Comparison of ENCODE assay signal across 8 cellular contexts in genomic region chr20:24993337-24994185, GRCh38. TPM values are rescaled to one million over a fixed set of nuclear protein-coding genes. Genes with fewer than 3 reads are reported as not detected.
A peak's percentile ranks its signal among the peaks of the same experiment; 100 is the strongest.
DNase-seq lines count a peak whose midpoint lies in the region; ATAC-seq, FAIRE-seq and TF ChIP-seq lines count a peak whose summit lies in the region.

No MANE protein-coding gene starts in this region.

- ATAC-seq in body of pancreas = peak; percentile 37
- ATAC-seq in stimulated activated effector memory CD8-positive, alpha-beta T cell treated with anti-CD3 and anti-CD28 coated beads, Interleukin-12 subunit alpha, Interleukin-12 subunit beta, amount 100 ng/mL, for 72 hours = no peak
- ATAC-seq in HG03025 (IDR thresholded peaks at IDR 0.05; ENCODE audit: low FRiP score, unreplicated experiment) = no peak

- no peak overlapping the region for H3K4me3 ChIP-seq in body of pancreas

- H3K27ac Mint-ChIP-seq in stimulated activated effector memory CD8-positive, alpha-beta T cell treated with anti-CD3 and anti-CD28 coated beads, Interleukin-12 subunit alpha, Interleukin-12 subunit beta, amount 100 ng/mL, for 72 hours = peak overlapping the region; percentile 96

- H3K4me3 Mint-ChIP-seq in stimulated activated effector memory CD8-positive, alpha-beta T cell treated with anti-CD3 and anti-CD28 coated beads, Interleukin-12 subunit alpha, Interleukin-12 subunit beta, amount 100 ng/mL, for 72 hours = peak overlapping the region; percentile 97

- no peaks in the 10 kb centered on the region for H3K36me3 ChIP-seq in body of pancreas (replicated peaks in 1 of 2; ENCODE audit: insufficient read depth in 1 of 2, low read depth in 2 of 2)

- H3K27ac ChIP-seq in body of pancreas = peak overlapping the region; percentile 83 to 96 (median 92)

- WGBS in body of pancreas, 2 donors = 12 to 16% methylated on average over 9 of the region's 9 CpGs

- DNase-seq in A172 (ENCODE audit: low spot score) (peak; percentile 42), GM03348 (ENCODE audit: low spot score) (peak; percentile 59), NCI-H345 (lab: John Stamatoyannopoulos, UW) (peak; percentile 72), body of pancreas (no peak), mucosa of gallbladder (ENCODE audit: low spot score) (no peak)
- DNase-seq in stimulated activated effector memory CD8-positive, alpha-beta T cell treated with anti-CD3 and anti-CD28 coated beads, Interleukin-12 subunit alpha, Interleukin-12 subunit beta, amount 100 ng/mL, for 72 hours (ENCODE audit: low spot score in 2 of 2) = no peak

- no peaks in the 10 kb centered on the region for H3K9me3 ChIP-seq in body of pancreas

- no peaks in the 10 kb centered on the region for H3K9me3 Mint-ChIP-seq in stimulated activated effector memory CD8-positive, alpha-beta T cell treated with anti-CD3 and anti-CD28 coated beads, Interleukin-12 subunit alpha, Interleukin-12 subunit beta, amount 100 ng/mL, for 72 hours

- peak; percentile 35 to 77 (median 65) for TF ChIP-seq CTCF in body of pancreas (IDR thresholded peaks at IDR 0.05)

- H3K4me1 ChIP-seq in body of pancreas = peaks cover 41% of the 10 kb centered on the region

- intact Hi-C loops in body of pancreas (cut with DNase I) = loop anchor here (10.0 kb wide), 1 partner anchor 201 kb away; the partner anchor contains the start of gene ENTPD6

- H3K4me1 Mint-ChIP-seq in stimulated activated effector memory CD8-positive, alpha-beta T cell treated with anti-CD3 and anti-CD28 coated beads, Interleukin-12 subunit alpha, Interleukin-12 subunit beta, amount 100 ng/mL, for 72 hours = peaks cover 46% of the 10 kb centered on the region

- no peaks in the 10 kb centered on the region for H3K27me3 ChIP-seq in body of pancreas

- TF ChIP-seq POLR2A in body of pancreas (IDR thresholded peaks at IDR 0.05) = no peak

- peak; percentile 17 for FAIRE-seq in islet of Langerhans (lab: Jason Lieb, UNC)

- peaks cover 9% of the 10 kb centered on the region for H3K36me3 Mint-ChIP-seq in stimulated activated effector memory CD8-positive, alpha-beta T cell treated with anti-CD3 and anti-CD28 coated beads, Interleukin-12 subunit alpha, Interleukin-12 subunit beta, amount 100 ng/mL, for 72 hours

RNA-seq across cellular contexts. Expression of gene APMAP, which starts 1.0 kb away (rescaled TPM):
- 169 and 171 TPM in 2 replicates for total RNA-seq in A172 (2014; rRNA removed; shearing (Covaris generic))
- total RNA-seq in body of pancreas = 10 to 100 TPM; 38.9 to 51.4 TPM
- total RNA-seq in mucosa of gallbladder = 68.8 TPM

RNA-seq across cellular contexts. Expression of gene CST7, which starts 44.5 kb away (rescaled TPM):
- not detected in 2 replicates for total RNA-seq in A172 (2014; rRNA removed; shearing (Covaris generic))
- total RNA-seq in body of pancreas (1 to 10 TPM; 1.8 to 4.0 TPM), mucosa of gallbladder (4.3 TPM)

Comparison
In these comparisons a context has a peak if more than half of its experiments do, and no peak if none do; other contexts are left out.
1. DNase-seq: peak in A172 (single experiment), GM03348 (single experiment) and NCI-H345 (single experiment); none in body of pancreas (0 of 4), stimulated activated effector memory CD8-positive, alpha-beta T cell treated with anti-CD3 and anti-CD28 coated beads, Interleukin-12 subunit alpha, Interleukin-12 subunit beta, amount 100 ng/mL, for 72 hours (0 of 2) and mucosa of gallbladder (single experiment).